ENCODE assay signal across 8 cellular contexts in the genomic region with DNA sequence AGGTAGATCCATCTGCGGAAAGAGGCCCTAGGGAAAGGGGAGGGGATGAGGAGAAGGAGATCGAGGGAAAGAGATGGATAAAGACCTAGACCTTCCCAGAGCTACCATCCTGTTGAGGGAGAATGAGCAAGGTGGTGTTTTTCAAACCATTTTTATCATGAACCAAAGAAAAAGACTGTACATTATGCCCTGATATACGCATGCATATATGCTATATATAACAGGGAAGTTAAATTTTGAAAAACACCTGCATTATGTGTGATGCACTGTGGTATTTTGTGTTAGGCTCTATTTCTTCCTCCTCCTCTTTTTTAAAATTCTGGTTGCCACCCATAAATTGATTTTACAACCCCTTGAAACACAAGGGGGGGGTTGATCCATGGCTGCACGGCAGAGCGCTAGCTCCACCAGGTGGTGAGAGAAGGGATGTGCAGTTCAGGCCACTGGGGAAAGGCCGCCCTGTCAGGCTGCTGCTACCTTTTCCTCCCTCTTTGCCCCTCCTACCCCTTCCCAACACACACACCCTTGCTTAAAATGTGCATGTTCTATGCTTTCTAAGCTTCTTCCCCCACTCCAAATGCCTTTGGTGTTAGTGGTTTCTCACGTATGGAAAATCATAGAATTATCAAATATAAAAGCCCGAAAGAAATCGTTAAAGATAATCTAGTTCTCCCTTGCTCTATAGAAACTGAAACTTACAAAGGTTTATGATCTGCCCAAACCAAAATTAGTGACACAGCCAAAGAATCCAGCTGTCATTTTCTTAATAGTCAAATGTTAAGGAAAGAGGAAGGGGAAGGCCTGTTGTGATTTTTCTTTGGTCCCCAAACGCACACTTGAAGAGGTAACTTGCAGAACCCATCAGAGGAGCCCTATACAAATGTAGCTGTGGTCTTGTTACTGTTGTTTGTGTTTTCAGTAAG.
DNase-seq lines count a peak whose midpoint lies in the region; ATAC-seq, FAIRE-seq and TF ChIP-seq lines count a peak whose summit lies in the region.

No MANE protein-coding gene starts in this region.

- H3K27ac Mint-ChIP-seq in activated naive CD4-positive, alpha-beta T cell treated with anti-CD3 and anti-CD28 coated beads for 36 hours, result no peak overlapping the region

- H3K9me3 ChIP-seq in MG63, result no peaks in the 10 kb centered on the region

- CTCF ChIA-PET in activated naive CD4-positive, alpha-beta T cell treated with anti-CD3 and anti-CD28 coated beads for 36 hours (lab: Charles Lee), result interaction anchor here (0.9 to 1.6 kb wide), 7 partner anchors 11 to 179 kb away, joined by 3 to 5 read pairs (median 3); no protein-coding TSS in a partner anchor

- intact Hi-C loops in activated naive CD4-positive, alpha-beta T cell treated with anti-CD3 and anti-CD28 coated beads for 36 hours (cut with micrococcal nuclease), result loop anchor here (1.0 to 10.0 kb wide), 3 partner anchors 117 to 451 kb away; no protein-coding TSS in a partner anchor

- FAIRE-seq in urothelium cell line (lab: Jason Lieb, UNC), result peak; percentile 32

- H3K4me3 ChIP-seq in MG63 (no peak overlapping the region), coronary artery (no peak overlapping the region)

- H3K36me3 Mint-ChIP-seq in activated naive CD4-positive, alpha-beta T cell treated with anti-CD3 and anti-CD28 coated beads for 36 hours (ENCODE audit: low read depth), result no peaks in the 10 kb centered on the region

- DNase-seq in activated naive CD4-positive, alpha-beta T cell treated with anti-CD3 and anti-CD28 coated beads for 36 hours, result peak; percentile 39
- DNase-seq in activated naive CD4-positive, alpha-beta T cell (lab: John Stamatoyannopoulos, UW), result no peak
- peak; percentile 21 for DNase-seq in MG63
- peak; percentile 71 for DNase-seq in RPMI8226
- no peak for DNase-seq in coronary artery (ENCODE audit: low spot score)
- peak; percentile 60 for DNase-seq in medulla oblongata (ENCODE audit: extremely low spot score)
- peak; percentile 86 for DNase-seq in urothelium cell line (ENCODE audit: low spot score)

- H3K27me3 ChIP-seq in MG63, result peaks cover 33% of the 10 kb centered on the region

- H3K27ac ChIP-seq in coronary artery, result peak overlapping the region in 1 of 2 donors; percentile 52

- peak; percentile 89 for TF ChIP-seq CTCF in coronary artery (IDR thresholded peaks at IDR 0.05)

- no peaks in the 10 kb centered on the region for H3K9me3 Mint-ChIP-seq in activated naive CD4-positive, alpha-beta T cell treated with anti-CD3 and anti-CD28 coated beads for 36 hours

- ATAC-seq in GM21619 (IDR thresholded peaks at IDR 0.05; ENCODE audit: unreplicated experiment), result no peak

- no peak overlapping the region for H3K4me3 Mint-ChIP-seq in activated naive CD4-positive, alpha-beta T cell treated with anti-CD3 and anti-CD28 coated beads for 36 hours

- no peaks in the 10 kb centered on the region for H3K36me3 ChIP-seq in MG63

- peaks cover 28% of the 10 kb centered on the region for H3K27me3 Mint-ChIP-seq in activated naive CD4-positive, alpha-beta T cell treated with anti-CD3 and anti-CD28 coated beads for 36 hours (ENCODE audit: low read depth)

- H3K4me1 Mint-ChIP-seq in activated naive CD4-positive, alpha-beta T cell treated with anti-CD3 and anti-CD28 coated beads for 36 hours (ENCODE audit: low read depth), result no peaks in the 10 kb centered on the region

Comparison
In these comparisons a context has a peak if more than half of its experiments do, and no peak if none do; other contexts are left out.
1. DNase-seq: peak in activated naive CD4-positive, alpha-beta T cell treated with anti-CD3 and anti-CD28 coated beads for 36 hours (single experiment), MG63 (single experiment), RPMI8226 (single experiment), medulla oblongata (single experiment) and urothelium cell line (single experiment); none in activated naive CD4-positive, alpha-beta T cell (0 of 4) and coronary artery (single experiment).